ENCODE assay signal across 10 cellular contexts in the genomic region with DNA sequence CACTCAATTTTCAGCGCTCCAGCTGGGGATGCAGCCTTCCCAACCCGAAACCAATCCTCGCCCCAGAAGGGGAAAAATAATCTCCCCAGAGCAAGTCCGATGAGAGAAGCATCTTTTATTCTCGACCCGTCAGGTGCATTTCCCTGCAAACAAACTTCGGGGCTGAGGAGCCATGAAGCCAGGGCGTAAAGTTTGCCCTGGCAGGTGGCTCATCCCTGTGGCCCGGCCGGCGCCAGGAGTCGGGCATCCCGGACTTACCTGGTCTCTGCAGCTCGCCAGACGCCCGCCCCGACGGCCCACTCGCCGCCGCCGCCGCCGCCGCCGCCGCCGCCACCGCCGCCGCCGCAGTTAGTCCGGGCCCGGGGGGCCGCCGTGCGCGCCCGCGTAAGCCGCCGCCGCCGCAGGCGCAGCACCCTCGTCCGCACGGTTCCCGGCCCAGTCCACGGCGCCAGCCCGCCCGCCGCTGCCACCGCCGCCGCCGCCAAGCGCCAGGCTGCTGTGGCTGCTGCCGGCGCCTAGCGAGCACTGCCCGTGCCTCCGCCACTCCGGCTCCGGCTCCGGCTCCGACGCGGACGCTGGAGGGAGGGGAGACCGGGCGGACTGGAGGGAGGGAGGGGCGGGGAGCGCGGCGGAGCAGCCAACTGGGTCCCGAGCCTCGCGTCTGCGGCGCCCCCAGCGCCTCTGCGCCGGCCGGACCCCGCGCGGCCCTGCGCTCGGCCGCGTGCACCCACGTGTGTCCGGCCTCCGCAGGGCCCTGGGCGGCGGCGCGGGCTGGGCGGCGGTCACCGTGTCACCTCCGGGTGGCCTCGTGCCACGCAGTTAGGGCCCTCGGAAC. TPM values are rescaled to one million over a fixed set of nuclear protein-coding genes. Genes with fewer than 3 reads are reported as not detected.
DNase-seq lines count a peak whose midpoint lies in the region; ATAC-seq and TF ChIP-seq lines count a peak whose summit lies in the region.
"Had no signal": no experiment of that assay in that cellular context is flagged by ENCODE, and none has a peak within 500 bp of the region (broad histone marks: within the 10 kb centered on the region; RNA-seq: fewer than 3 reads in every experiment).

A gene (minus strand): TSS at position 527 of the 835 bp plus-strand sequence. CDS start 93,547 bp downstream, outside the sequence.

- no peak within 1 kb of the TSS for H2BK5ac ChIP-seq in mesendoderm (ENCODE audit: low read length)

- H3K4me2 ChIP-seq in mesendoderm (ENCODE audit: low read length), result peak within 1 kb of the TSS; percentile 36

- H3K27ac Mint-ChIP-seq in endodermal cell, result no peak within 1 kb of the TSS
- no peak within 1 kb of the TSS for H3K27ac Mint-ChIP-seq in activated CD8-positive, alpha-beta memory T cell treated with anti-CD3 and anti-CD28 coated beads, Interleukin-2, amount 10 ng/mL, durations not matched to agents 7 days and 5 days

- peak within 1 kb of the TSS; percentile 40 for H3K4ac ChIP-seq in mesendoderm (ENCODE audit: low read depth, low read length)

- DNase-seq in NCI-H2227 (lab: John Stamatoyannopoulos, UW; ENCODE audit: unreplicated experiment), result peak; percentile 72
- DNase-seq in NCI-H2227 treated with DMSO at 0.1 percent for 48 hours (lab: John Stamatoyannopoulos, UW), result no peak
- DNase-seq in endodermal cell, result peak; percentile 85
- DNase-seq in mesendoderm, result peak; percentile 64
- peak; percentile 42 for DNase-seq in transverse colon
- DNase-seq in activated CD8-positive, alpha-beta memory T cell treated with anti-CD3 and anti-CD28 coated beads, Interleukin-2, amount 10 ng/mL, durations not matched to agents 7 days and 5 days, result no peak
- no peak for DNase-seq in effector memory CD4-positive, alpha-beta T cell
- DNase-seq: stimulated activated CD4-positive, alpha-beta T cell treated with anti-CD3 and anti-CD28 coated beads, Interleukin-2, amount 100 ng/mL, for 48 hours had no signal

- no peak within 1 kb of the TSS for H2BK15ac ChIP-seq in mesendoderm (replicated peaks; ENCODE audit: low read depth)

- H3K27ac ChIP-seq in endodermal cell (ENCODE audit: low read depth, low read length) (no peak within 1 kb of the TSS), mesendoderm (ENCODE audit: low read depth, low read length) (no peak within 1 kb of the TSS), transverse colon (peak within 1 kb of the TSS; percentile 54 to 75 (median 70))
- H3K27ac ChIP-seq in effector memory CD4-positive, alpha-beta T cell (ENCODE audit: insufficient read depth, low read length, poor library complexity, severe bottlenecking), result no peak within 1 kb of the TSS

- H3K9ac ChIP-seq in endodermal cell (ENCODE audit: extremely low read depth, low read length, poor library complexity, severe bottlenecking), result no peak within 1 kb of the TSS
- H3K9ac ChIP-seq in mesendoderm (ENCODE audit: low read length), result peak within 1 kb of the TSS; percentile 21

- no peak for TF ChIP-seq POLR2A in transverse colon (IDR thresholded peaks at IDR 0.05)

- H3K56ac ChIP-seq in mesendoderm (ENCODE audit: low read length), result peak within 1 kb of the TSS; percentile 67

- no peak for TF ChIP-seq EP300 in transverse colon (IDR thresholded peaks at IDR 0.05; ENCODE audit: low read depth)

- in situ Hi-C loops in transverse colon (cut with MboI; ENCODE audit: low pct_ligation_motif_present in 1 of 4, low pct_unique_long_range_greater_than_20kb in 1 of 4, low sequenced_read_pairs in 3 of 4), result no loop called here

- H3K27me3 ChIP-seq in endodermal cell (ENCODE audit: control insufficient read depth, insufficient read depth, low read length, poor library complexity, severe bottlenecking), result peaks cover 83% of the 10 kb centered on the region
- peaks cover 19% of the 10 kb centered on the region for H3K27me3 ChIP-seq in mesendoderm (ENCODE audit: insufficient read depth, low read length, poor library complexity)
- no peaks in the 10 kb centered on the region for H3K27me3 ChIP-seq in transverse colon
- H3K27me3 ChIP-seq in effector memory CD4-positive, alpha-beta T cell (replicated peaks; ENCODE audit: control insufficient read depth, insufficient read depth, low read length, poor library complexity, severe bottlenecking), result no peaks in the 10 kb centered on the region

- TF ChIP-seq CTCF in endodermal cell (conservative IDR thresholded peaks at IDR 0.05) (no peak), transverse colon (IDR thresholded peaks at IDR 0.05) (no peak)

- no peak within 1 kb of the TSS for H2AK5ac ChIP-seq in mesendoderm (ENCODE audit: low read length)

- H3K9me3 ChIP-seq in endodermal cell (ENCODE audit: control insufficient read depth, low read length) (no peaks in the 10 kb centered on the region), transverse colon (no peaks in the 10 kb centered on the region)
- H3K9me3 ChIP-seq in effector memory CD4-positive, alpha-beta T cell (ENCODE audit: control insufficient read depth, low read length), result no peaks in the 10 kb centered on the region

- peak within 1 kb of the TSS; percentile 60 for H3K4me3 Mint-ChIP-seq in endodermal cell
- H3K4me3 Mint-ChIP-seq in activated CD8-positive, alpha-beta memory T cell treated with anti-CD3 and anti-CD28 coated beads, Interleukin-2, amount 10 ng/mL, durations not matched to agents 7 days and 5 days, result no peak within 1 kb of the TSS

- H4K5ac ChIP-seq in mesendoderm (ENCODE audit: low read length), result no peak within 1 kb of the TSS

- peaks cover 13% of the 10 kb centered on the region for H3K4me1 Mint-ChIP-seq in endodermal cell
- H3K4me1 Mint-ChIP-seq in activated CD8-positive, alpha-beta memory T cell treated with anti-CD3 and anti-CD28 coated beads, Interleukin-2, amount 10 ng/mL, durations not matched to agents 7 days and 5 days, result no peaks in the 10 kb centered on the region

- 2 to 8% methylated on average over 12 to 107 of the region's 107 CpGs for WGBS in endodermal cell (ENCODE audit: insufficient coverage in 1 of 2, insufficient read length in 1 of 2), 2 experiments
- WGBS in mesendoderm (ENCODE audit: extremely low coverage, insufficient coverage, low lambda C conversion rate), result no CpG with 5 or more reads among the region's 107 CpGs
- WGBS in transverse colon (ENCODE audit: low coverage in 1 of 2), 2 donors, result 27% methylated on average over 57 of the region's 107 CpGs; no CpG with 5 or more reads in 1 of the 2 donors

- H3K36me3 ChIP-seq in endodermal cell (ENCODE audit: control insufficient read depth, insufficient read depth, low read length) (no peaks in the 10 kb centered on the region), mesendoderm (ENCODE audit: control insufficient read depth, insufficient read depth, low read length) (no peaks in the 10 kb centered on the region), transverse colon (no peaks in the 10 kb centered on the region)
- no peaks in the 10 kb centered on the region for H3K36me3 ChIP-seq in effector memory CD4-positive, alpha-beta T cell (ENCODE audit: control insufficient read depth, insufficient read depth, low read length)

- H3K9me3 Mint-ChIP-seq in endodermal cell, result no peaks in the 10 kb centered on the region
- H3K9me3 Mint-ChIP-seq in activated CD8-positive, alpha-beta memory T cell treated with anti-CD3 and anti-CD28 coated beads, Interleukin-2, amount 10 ng/mL, durations not matched to agents 7 days and 5 days (ENCODE audit: low read depth), result no peaks in the 10 kb centered on the region

- no peak within 1 kb of the TSS for H3K23ac ChIP-seq in mesendoderm (ENCODE audit: low read length)

- no peak within 1 kb of the TSS for H4K8ac ChIP-seq in mesendoderm (ENCODE audit: low read depth, low read length)

- peak within 1 kb of the TSS; percentile 75 for H3K4me3 ChIP-seq in endodermal cell (ENCODE audit: low read length)
- H3K4me3 ChIP-seq in mesendoderm (ENCODE audit: low read length), result no peak within 1 kb of the TSS
- H3K4me3 ChIP-seq in transverse colon, result peak within 1 kb of the TSS; percentile 15 to 63 (median 48)
- H3K4me3 ChIP-seq in effector memory CD4-positive, alpha-beta T cell (ENCODE audit: insufficient read depth, low read depth, low read length, poor library complexity, severe bottlenecking), result no peak within 1 kb of the TSS

- intact Hi-C loops in transverse colon (cut with DNase I; ENCODE audit: low total_unique reads), result no loop called here

- peak within 1 kb of the TSS; percentile 20 for H3K18ac ChIP-seq in mesendoderm (ENCODE audit: low read length)

- H3K36me3 Mint-ChIP-seq in endodermal cell (ENCODE audit: low read depth), result no peaks in the 10 kb centered on the region
- H3K36me3 Mint-ChIP-seq in activated CD8-positive, alpha-beta memory T cell treated with anti-CD3 and anti-CD28 coated beads, Interleukin-2, amount 10 ng/mL, durations not matched to agents 7 days and 5 days, result no peaks in the 10 kb centered on the region

- H3K79me1 ChIP-seq in mesendoderm (ENCODE audit: low read length), result no peaks in the 10 kb centered on the region

- peaks cover 89% of the 10 kb centered on the region for H3K27me3 Mint-ChIP-seq in endodermal cell (ENCODE audit: insufficient read depth)
- peaks cover 15% of the 10 kb centered on the region for H3K27me3 Mint-ChIP-seq in activated CD8-positive, alpha-beta memory T cell treated with anti-CD3 and anti-CD28 coated beads, Interleukin-2, amount 10 ng/mL, durations not matched to agents 7 days and 5 days

- H2BK120ac ChIP-seq in mesendoderm (ENCODE audit: low read depth, low read length), result no peak within 1 kb of the TSS

- ATAC-seq in activated CD8-positive, alpha-beta memory T cell treated with anti-CD3 and anti-CD28 coated beads, Interleukin-2, amount 10 ng/mL, durations not matched to agents 7 days and 5 days, result no peak
- ATAC-seq in GM21447 (IDR thresholded peaks at IDR 0.05; ENCODE audit: unreplicated experiment), result no peak
- ATAC-seq: Panc1 had no signal

- CTCF ChIA-PET in activated CD8-positive, alpha-beta memory T cell treated with anti-CD3 and anti-CD28 coated beads, Interleukin-2, amount 10 ng/mL, durations not matched to agents 7 days and 5 days (lab: Charles Lee), result no interaction called here

- no peaks in the 10 kb centered on the region for H3K4me1 ChIP-seq in endodermal cell (ENCODE audit: control insufficient read depth, insufficient read depth, low read length)
- no peaks in the 10 kb centered on the region for H3K4me1 ChIP-seq in mesendoderm (ENCODE audit: control insufficient read depth, low read depth, low read length)
- peaks cover 0 to 19% (median 11%) of the 10 kb centered on the region in 4 donors for H3K4me1 ChIP-seq in transverse colon
- H3K4me1 ChIP-seq in effector memory CD4-positive, alpha-beta T cell (ENCODE audit: control insufficient read depth, insufficient read depth, low read length, poor library complexity, severe bottlenecking), result no peaks in the 10 kb centered on the region

- H3K79me2 ChIP-seq in mesendoderm (ENCODE audit: control insufficient read depth, insufficient read depth, low read length), result no peaks in the 10 kb centered on the region

RNA-seq across cellular contexts. Expression of the gene that starts here (rescaled TPM):
- 1 to 10 TPM; 1.1 to 2.0 TPM for total RNA-seq in endodermal cell
- polyA plus RNA-seq in endodermal cell (2013, experiment 1 of 2), result 4.5 TPM
- polyA plus RNA-seq in endodermal cell (2013, experiment 2 of 2), result 4.2 TPM
- 0.04 TPM for polyA plus RNA-seq in mesendoderm (2013, experiment 1 of 2)
- polyA plus RNA-seq in mesendoderm (2013, experiment 2 of 2), result 0.03 TPM
- 10 to 100 TPM in 1 of 4 donors, 1 to 10 TPM in 3; 3.7 to 10.5 (median 8.2) TPM for total RNA-seq in transverse colon
- not detected for total RNA-seq in activated CD8-positive, alpha-beta memory T cell treated with anti-CD3 and anti-CD28 coated beads, Interleukin-2, amount 10 ng/mL, durations not matched to agents 7 days and 5 days

Comparison
In these comparisons a context has a peak if more than half of its experiments do, and no peak if none do; other contexts are left out.
1. DNase-seq: peak in NCI-H2227 (single experiment), endodermal cell (single experiment), mesendoderm (single experiment) and transverse colon (single experiment); none in NCI-H2227 treated with DMSO at 0.1 percent for 48 hours (single experiment), activated CD8-positive, alpha-beta memory T cell treated with anti-CD3 and anti-CD28 coated beads, Interleukin-2, amount 10 ng/mL, durations not matched to agents 7 days and 5 days (single experiment) and effector memory CD4-positive, alpha-beta T cell (0 of 3).
2. H3K27ac ChIP-seq: peak in transverse colon (4 of 4); none in endodermal cell (single experiment), mesendoderm (single experiment) and effector memory CD4-positive, alpha-beta T cell (single experiment).
3. H3K4me3 ChIP-seq: peak in endodermal cell (single experiment) and transverse colon (4 of 4); none in mesendoderm (single experiment) and effector memory CD4-positive, alpha-beta T cell (single experiment).